ENCODE assay signal across 8 cellular contexts in genomic region chr18:62524443-62525200, GRCh38. TPM values are rescaled to one million over a fixed set of nuclear protein-coding genes. Genes with fewer than 3 reads are reported as not detected.
DNase-seq lines count a peak whose midpoint lies in the region; ATAC-seq and TF ChIP-seq lines count a peak whose summit lies in the region.

No MANE protein-coding gene starts in this region.

- H3K9me2 ChIP-seq in OCI-LY7 (ENCODE audit: insufficient read depth, low read length): no peaks in the 10 kb centered on the region

- BruUV-seq in OCI-LY7 (replicated peaks; lab: Mats Ljungman, UMichigan): no TSS peak

- H3K4me3 ChIP-seq in HFF-Myc (replicated peaks; ENCODE audit: low read depth, low read length) (peak overlapping the region; percentile 72), OCI-LY7 (ENCODE audit: low read depth, low read length, poor library complexity, severe bottlenecking) (peak overlapping the region; percentile 87), gastroesophageal sphincter (peak overlapping the region; percentile 72 to 98), neutrophil (ENCODE audit: low read depth in 1 of 2, low read length in 1 of 2) (peak overlapping the region; percentile 90 to 95)

- peak; percentile 58 for DNase-seq in COR-L47 (lab: John Stamatoyannopoulos, UW)
- DNase-seq in HFF-Myc (ENCODE audit: extremely low read depth, low read depth): no peak
- DNase-seq in OCI-LY7 (ENCODE audit: low spot score): peak; percentile 60
- peak; percentile 32 for DNase-seq in activated gamma-delta T cell treated with anti-CD3 and anti-CD28 coated beads, Interleukin-2, amount 50 U/mL, for 16 hours (ENCODE audit: low read depth)
- peak; percentile 67 for DNase-seq in superior temporal gyrus (ENCODE audit: extremely low spot score)
- no peak for DNase-seq in epidermal melanocyte (ENCODE audit: insufficient read length, low spot score)

- no peak overlapping the region for H2AFZ ChIP-seq in OCI-LY7 (ENCODE audit: low read length)

- WGBS in gastroesophageal sphincter (ENCODE audit: low coverage in 1 of 2), 2 donors: 3 to 7% methylated on average over 11 to 12 of the region's 57 CpGs

- POLR2A ChIA-PET in OCI-LY7 (lab: Charles Lee): interaction anchor here (0.6 kb wide), 2 partner anchors 29 to 913 kb away, joined by 3 to 7 read pairs; no protein-coding TSS in a partner anchor

- H3K27me3 ChIP-seq in gastroesophageal sphincter (no peaks in the 10 kb centered on the region), neutrophil (peaks cover 14% of the 10 kb centered on the region)

- H3K4me2 ChIP-seq in OCI-LY7 (ENCODE audit: low read length): peak overlapping the region; percentile 87

- CTCF ChIA-PET in OCI-LY7 (lab: Charles Lee; ENCODE audit: unreplicated experiment): no interaction called here

- TF ChIP-seq CTCF in HFF-Myc (IDR thresholded peaks at IDR 0.05; ENCODE audit: low read depth, low read length, missing control alignments): no peak
- no peak for TF ChIP-seq CTCF in OCI-LY7 (conservative IDR thresholded peaks at IDR 0.05; ENCODE audit: low read length)
- peak in 1 of 4 experiments; percentile 20 for TF ChIP-seq CTCF in gastroesophageal sphincter (IDR thresholded peaks at IDR 0.05)
- TF ChIP-seq CTCF in neutrophil (IDR thresholded peaks at IDR 0.05): no peak

- TF ChIP-seq POLR2A in gastroesophageal sphincter (IDR thresholded peaks at IDR 0.05): peak; percentile 52 to 68

- no peak for TF ChIP-seq EP300 in gastroesophageal sphincter (IDR thresholded peaks at IDR 0.05)

- H3K79me2 ChIP-seq in OCI-LY7 (ENCODE audit: insufficient read depth, low read depth, low read length): peaks cover 45% of the 10 kb centered on the region

- intact Hi-C loops in OCI-LY7 (cut with micrococcal nuclease; ENCODE audit: unreplicated experiment): loop anchor here (5.0 kb wide), 3 partner anchors 97 to 337 kb away; partner anchors contain the start of genes PHLPP1, PIGN and RELCH

- no peak for ATAC-seq in gastroesophageal sphincter

- H3K36me3 ChIP-seq in OCI-LY7 (ENCODE audit: insufficient read depth, low read length) (no peaks in the 10 kb centered on the region), gastroesophageal sphincter (no peaks in the 10 kb centered on the region), neutrophil (no peaks in the 10 kb centered on the region)

- H3K4me1 ChIP-seq in OCI-LY7 (ENCODE audit: insufficient read depth, low read length, poor library complexity, severe bottlenecking) (peaks cover 27% of the 10 kb centered on the region), gastroesophageal sphincter (peaks cover 0 to 56% (median 12%) of the 10 kb centered on the region in 3 donors), neutrophil (ENCODE audit: control insufficient read depth in 1 of 2, insufficient read depth in 1 of 2, low read depth in 1 of 2, low read length in 1 of 2) (peaks cover 33 to 34% of the 10 kb centered on the region in 2 experiments)

- H3K9me3 ChIP-seq in OCI-LY7 (ENCODE audit: low read length): no peaks in the 10 kb centered on the region
- no peaks in the 10 kb centered on the region for H3K9me3 ChIP-seq in gastroesophageal sphincter
- H3K9me3 ChIP-seq in neutrophil: no peaks in the 10 kb centered on the region

- peak overlapping the region; percentile 78 for H3K27ac ChIP-seq in OCI-LY7 (ENCODE audit: low read depth, low read length, poor library complexity, severe bottlenecking)
- H3K27ac ChIP-seq in gastroesophageal sphincter: peak overlapping the region; percentile 82 to 100 (median 96)
- peak overlapping the region; percentile 99 for H3K27ac ChIP-seq in neutrophil

- H4K20me1 ChIP-seq in OCI-LY7 (ENCODE audit: insufficient read depth, low read length): no peaks in the 10 kb centered on the region; the same call in 1 of the 2 replicates

RNA-seq across cellular contexts. Expression of gene ZCCHC2, which starts 1.8 kb away (rescaled TPM):
- total RNA-seq in OCI-LY7 (2014; rRNA removed; shearing (Covaris generic)): 13.5 and 17.5 TPM in 2 replicates
- total RNA-seq in OCI-LY7 (2022) (16.8 and 16.9 TPM in 2 replicates), gastroesophageal sphincter (10 to 100 TPM; 16.8 to 30.8 (median 22.7) TPM)

Comparison
In these comparisons a context has a peak if more than half of its experiments do, and no peak if none do; other contexts are left out.
1. DNase-seq: peak in COR-L47 (single experiment), OCI-LY7 (single experiment), activated gamma-delta T cell treated with anti-CD3 and anti-CD28 coated beads, Interleukin-2, amount 50 U/mL, for 16 hours (single experiment) and superior temporal gyrus (single experiment); none in HFF-Myc (single experiment) and epidermal melanocyte (single experiment).
2. Peak in every context shown above with its lines, with median percentiles within 50 percentile points of each other: H3K4me3 ChIP-seq and H3K27ac ChIP-seq.